Comparison of ENCODE assay signal across 18 cellular contexts in the genomic region with DNA sequence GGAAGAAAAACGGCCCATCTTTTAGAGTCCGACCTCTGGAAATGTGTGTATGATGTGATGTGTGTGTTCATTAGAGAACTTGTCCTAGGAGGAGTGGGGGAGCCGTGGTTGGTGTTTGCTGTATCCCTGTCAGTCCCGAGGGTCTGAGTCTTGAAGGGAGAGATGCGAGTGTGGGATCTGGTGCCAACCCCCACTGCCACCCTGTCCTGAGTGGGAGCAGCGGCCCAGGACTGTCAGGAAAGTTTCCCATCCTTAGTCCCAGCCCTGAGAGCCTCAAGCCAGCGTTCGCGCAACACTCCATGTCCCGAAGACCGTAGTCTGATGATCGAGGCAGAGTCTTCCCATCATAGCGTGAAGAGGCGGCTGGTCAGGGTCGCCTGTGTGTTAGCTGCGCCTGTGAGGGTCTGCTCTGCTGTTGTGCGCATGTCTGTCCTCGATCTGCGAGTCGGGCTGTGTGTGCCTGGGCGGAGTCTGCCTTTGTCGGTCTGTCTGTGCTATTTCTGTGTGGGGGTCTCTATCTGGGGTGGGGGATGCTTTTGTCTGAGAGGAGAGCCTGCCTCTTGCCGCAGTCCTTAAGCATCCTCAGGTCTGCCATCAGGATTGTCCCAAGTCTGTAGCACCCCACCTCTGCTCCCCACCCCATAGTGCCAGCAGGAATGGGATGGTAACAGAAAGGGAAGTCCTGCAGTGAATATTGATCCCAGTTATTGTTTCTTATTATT. TPM values are rescaled to one million over a fixed set of nuclear protein-coding genes. Genes with fewer than 3 reads are reported as not detected.
DNase-seq lines count a peak whose midpoint lies in the region; ATAC-seq and TF ChIP-seq lines count a peak whose summit lies in the region.
"Had no signal": no experiment of that assay in that cellular context is flagged by ENCODE, and none has a peak within 500 bp of the region (broad histone marks: within the 10 kb centered on the region; RNA-seq: fewer than 3 reads in every experiment).

No MANE protein-coding gene starts in this region.

- H3K4me1 Mint-ChIP-seq in chondrocyte (ENCODE audit: low read depth) (peaks cover 17% of the 10 kb centered on the region), nephron progenitor cell (peaks cover 27% of the 10 kb centered on the region)

- no peak overlapping the region for H3K4me3 Mint-ChIP-seq in chondrocyte (ENCODE audit: unreplicated experiment)
- H3K4me3 Mint-ChIP-seq in nephron progenitor cell = peak overlapping the region; percentile 64
- H3K4me3 Mint-ChIP-seq: activated CD4-positive, alpha-beta memory T cell treated with anti-CD3 and anti-CD28 coated beads, Interleukin-2, amount 10 ng/mL, durations not matched to agents 7 days and 5 days; activated T-helper 1 cell treated with anti-CD3 and anti-CD28 coated beads, Interleukin-12 subunit alpha, Interleukin-12 subunit beta, Interleukin-2, Interleukin-4 antibody, amounts not matched to agents 30 ng/mL and 10 ng/mL and 1 ng/mL, durations not matched to agents 14 hours and 24 hours and 36 hours had no signal

- DNase-seq in cardiac septum (ENCODE audit: low spot score) (peak; percentile 20), Right ventricle myocardium inferior (ENCODE audit: missing footprints) (no peak), chondrocyte (ENCODE audit: low spot score) (peak; percentile 67), nephron progenitor cell (peak; percentile 16), NCI-H345 (lab: John Stamatoyannopoulos, UW) (no peak)
- DNase-seq in central memory CD4-positive, alpha-beta T cell = no peak
- DNase-seq: activated CD4-positive, alpha-beta memory T cell treated with anti-CD3 and anti-CD28 coated beads, Interleukin-2, amount 10 ng/mL, durations not matched to agents 7 days and 5 days; amniotic stem cell; foreskin melanocyte; lower lobe of right lung; naive thymus-derived CD4-positive, alpha-beta T cell; NCI-H1930; NCI-H524 treated with DMSO at 0.1 percent for 48 hours had no signal

- H3K27me3 Mint-ChIP-seq in chondrocyte (ENCODE audit: low read depth) (peaks cover 78% of the 10 kb centered on the region), nephron progenitor cell (ENCODE audit: low read depth, poor library complexity) (peaks cover 100% of the 10 kb centered on the region)

- H3K36me3 Mint-ChIP-seq in chondrocyte (ENCODE audit: low read depth) = peaks cover 2% of the 10 kb centered on the region
- H3K36me3 Mint-ChIP-seq in nephron progenitor cell (ENCODE audit: low read depth) = no peaks in the 10 kb centered on the region

- H3K9me3 Mint-ChIP-seq in chondrocyte (ENCODE audit: low read depth) = no peaks in the 10 kb centered on the region
- peaks cover 10% of the 10 kb centered on the region for H3K9me3 Mint-ChIP-seq in nephron progenitor cell
- H3K9me3 Mint-ChIP-seq: activated CD4-positive, alpha-beta memory T cell treated with anti-CD3 and anti-CD28 coated beads, Interleukin-2, amount 10 ng/mL, durations not matched to agents 7 days and 5 days had no signal

- no peak for ATAC-seq in Right ventricle myocardium inferior
- ATAC-seq in HG03280 (IDR thresholded peaks at IDR 0.05; ENCODE audit: unreplicated experiment) = no peak
- no peak for ATAC-seq in GM18519 (IDR thresholded peaks at IDR 0.05; ENCODE audit: low FRiP score, unreplicated experiment)
- ATAC-seq: lower lobe of right lung; naive thymus-derived CD4-positive, alpha-beta T cell had no signal

- H3K27ac Mint-ChIP-seq in chondrocyte (ENCODE audit: unreplicated experiment) (no peak overlapping the region), nephron progenitor cell (no peak overlapping the region)
- H3K27ac Mint-ChIP-seq: activated CD4-positive, alpha-beta memory T cell treated with anti-CD3 and anti-CD28 coated beads, Interleukin-2, amount 10 ng/mL, durations not matched to agents 7 days and 5 days had no signal

- intact Hi-C loops in cardiac septum (cut with DNase I) = no loop called here
- intact Hi-C loops in Right ventricle myocardium inferior (cut with DNase I) = no loop called here

- TF ChIP-seq CTCF in chondrocyte (IDR thresholded peaks at IDR 0.05) = no peak
- TF ChIP-seq CTCF in nephron progenitor cell (IDR thresholded peaks at IDR 0.05) = no peak

RNA-seq across cellular contexts. Expression of a gene that starts 0.5 kb away (rescaled TPM):
- not detected for total RNA-seq in cardiac septum
- total RNA-seq in Right ventricle myocardium inferior = not detected
- not detected in 3 replicates for total RNA-seq in chondrocyte
- total RNA-seq: activated CD4-positive, alpha-beta memory T cell treated with anti-CD3 and anti-CD28 coated beads, Interleukin-2, amount 10 ng/mL, durations not matched to agents 7 days and 5 days; lower lobe of right lung; naive thymus-derived CD4-positive, alpha-beta T cell; renal cortical epithelial cell; vagina had no signal

RNA-seq across cellular contexts. Expression of a gene that starts 3.2 kb away (rescaled TPM):
- total RNA-seq in cardiac septum (not detected), Right ventricle myocardium inferior (not detected), chondrocyte (not detected in 3 replicates)
- total RNA-seq: activated CD4-positive, alpha-beta memory T cell treated with anti-CD3 and anti-CD28 coated beads, Interleukin-2, amount 10 ng/mL, durations not matched to agents 7 days and 5 days; activated T-helper 1 cell treated with anti-CD3 and anti-CD28 coated beads, Interleukin-12 subunit alpha, Interleukin-12 subunit beta, Interleukin-2, Interleukin-4 antibody, amounts not matched to agents 30 ng/mL and 10 ng/mL and 1 ng/mL, durations not matched to agents 14 hours and 24 hours and 36 hours; lower lobe of right lung; naive thymus-derived CD4-positive, alpha-beta T cell had no signal

Comparison
In these comparisons a context has a peak if more than half of its experiments do, and no peak if none do; other contexts are left out.
1. DNase-seq: peak in cardiac septum (single experiment), chondrocyte (single experiment) and nephron progenitor cell (single experiment); none in Right ventricle myocardium inferior (single experiment), NCI-H345 (single experiment) and central memory CD4-positive, alpha-beta T cell (single experiment).